Comparison of ENCODE assay signal across 8 cellular contexts in the genomic region with DNA sequence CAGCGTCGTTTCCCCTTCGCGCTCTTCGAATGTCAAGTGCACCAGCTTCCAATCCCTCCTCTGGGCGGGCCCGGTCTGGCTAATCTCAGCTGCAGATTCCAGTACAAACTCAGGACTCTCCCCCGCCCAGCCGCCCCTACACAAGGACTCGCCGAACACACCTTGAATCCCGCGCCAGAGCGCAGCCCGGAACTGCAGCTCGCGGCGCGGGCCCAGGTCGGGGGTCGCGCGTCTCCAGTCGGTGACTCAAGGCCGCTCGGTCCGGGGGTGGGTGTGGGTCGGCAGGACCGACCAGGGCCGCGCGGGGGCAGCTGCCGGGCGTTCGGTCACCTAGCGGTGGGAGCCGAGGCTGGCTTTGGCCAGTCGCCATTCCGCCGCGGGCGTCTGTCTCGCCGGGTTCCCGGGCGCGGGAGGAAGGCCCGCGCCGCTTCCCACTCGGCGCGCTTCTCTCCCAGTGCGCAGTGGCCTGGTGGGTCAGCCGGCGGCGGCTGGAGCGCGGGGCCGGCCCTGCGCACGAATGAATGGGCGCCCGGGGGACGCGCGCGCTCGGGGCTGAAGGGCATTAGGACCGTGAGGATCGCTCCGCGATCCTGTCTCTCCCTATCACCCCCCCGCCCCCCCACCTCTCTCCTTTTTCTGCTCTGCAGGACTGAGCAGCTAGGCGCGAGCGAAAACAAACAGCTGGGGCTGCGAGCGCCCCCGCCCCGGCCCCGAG. TPM values are rescaled to one million over a fixed set of nuclear protein-coding genes. Genes with fewer than 3 reads are reported as not detected.
DNase-seq lines count a peak whose midpoint lies in the region; ATAC-seq and TF ChIP-seq lines count a peak whose summit lies in the region.

GALNT16 (plus strand) TSS at position 628 of the 715 bp plus-strand sequence. CDS start 133 bp downstream, outside the sequence.

- H3K27ac ChIP-seq in 22Rv1 = no peak within 1 kb of the TSS

- peak; percentile 39 for DNase-seq in GM10248 (ENCODE audit: extremely low spot score)
- DNase-seq in RPMI8226 = peak; percentile 12
- peak; percentile 22 for DNase-seq in epithelial cell of esophagus (ENCODE audit: low read depth)
- DNase-seq in myocyte (ENCODE audit: low read depth) = peak; percentile 50

- POLR2A ChIA-PET in GM10248 (lab: Yijun Ruan, JAX) = no interaction called here

- peak within 1 kb of the TSS; percentile 31 for H3K4me3 ChIP-seq in epithelial cell of esophagus (ENCODE audit: low read length)

- ATAC-seq in GM18867 (IDR thresholded peaks at IDR 0.05; ENCODE audit: unreplicated experiment) (no peak), HG03097 (IDR thresholded peaks at IDR 0.05; ENCODE audit: low FRiP score, unreplicated experiment) (no peak), HG02759 (IDR thresholded peaks at IDR 0.05; ENCODE audit: unreplicated experiment) (no peak)

- CTCF ChIA-PET in GM10248 (lab: Yijun Ruan, JAX) = interaction anchor here (0.7 to 6.7 kb wide), 5 partner anchors 9 to 216 kb away, joined by 3 to 52 read pairs (median 6); no protein-coding TSS in a partner anchor

- TF ChIP-seq CTCF in 22Rv1 (IDR thresholded peaks at IDR 0.05) (peak; percentile 47), GM10248 (IDR thresholded peaks at IDR 0.05; ENCODE audit: control extremely low read depth, extremely low read depth, low read depth, missing control alignments) (no peak), epithelial cell of esophagus (IDR thresholded peaks at IDR 0.05; ENCODE audit: insufficient read depth, low read depth, low read length, missing control alignments) (no peak)

RNA-seq across cellular contexts. Expression of gene GALNT16, which starts in this region (rescaled TPM):
- total RNA-seq in myocyte = 2.9 and 4.5 TPM in 2 replicates
- polyA plus RNA-seq in myocyte (2012) = 19.3 TPM
